Comparison of ENCODE assay signal across 21 cellular contexts in the genomic region with DNA sequence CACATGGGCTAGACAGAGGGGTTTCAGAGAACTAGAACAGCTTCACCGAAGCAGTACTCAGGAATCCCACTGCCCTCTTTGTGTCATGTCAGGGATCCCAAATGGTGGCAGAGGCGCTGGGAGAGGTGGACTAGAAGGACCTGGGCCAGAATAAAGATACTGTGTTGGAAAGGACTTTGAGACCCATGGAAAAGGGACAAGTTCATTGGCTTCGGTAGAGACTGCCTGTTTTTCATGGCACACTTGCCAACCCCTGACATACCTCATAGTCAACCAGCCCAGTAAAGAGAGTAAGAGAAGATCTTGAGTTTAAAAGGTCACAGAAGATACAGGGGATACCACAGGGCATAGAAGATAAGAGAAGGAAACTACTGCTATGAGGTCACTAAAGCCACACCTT.
"Had no signal": no experiment of that assay in that cellular context is flagged by ENCODE, and none has a peak within 500 bp of the region (broad histone marks: within the 10 kb centered on the region; RNA-seq: fewer than 3 reads in every experiment).

No MANE protein-coding gene starts in this region.

- H3K4me2 ChIP-seq: SK-N-SH had no signal

- FAIRE-seq: HTR-8/SVneo had no signal

- DNase-seq: KBM-7, MV-4-11, NCI-H1048, NCI-H1105, NCI-H1417, NCI-H1436 treated with DMSO at 0.1 percent for 48 hours, NCI-H1694, NCI-H187 treated with DMSO at 0.1 percent for 48 hours, NCI-H2029 treated with DMSO at 0.1 percent for 48 hours, NCI-H2227 treated with DMSO at 0.1 percent for 48 hours, NCI-H524, NCI-H526 treated with DMSO at 0.1 percent for 48 hours, NCI-H748 treated with DMSO at 0.1 percent for 48 hours, PC-3, SHP77, SK-N-SH, SW 1271 had no signal

- H3K27ac ChIP-seq: HL-60, RWPE1 had no signal

- H3K9me3 ChIP-seq: SK-N-SH had no signal

- H3K9ac ChIP-seq: SK-N-SH had no signal

- ATAC-seq: Panc1, PC-3 had no signal
